9 cellular contexts compared by ENCODE assay signal in the genomic region with DNA sequence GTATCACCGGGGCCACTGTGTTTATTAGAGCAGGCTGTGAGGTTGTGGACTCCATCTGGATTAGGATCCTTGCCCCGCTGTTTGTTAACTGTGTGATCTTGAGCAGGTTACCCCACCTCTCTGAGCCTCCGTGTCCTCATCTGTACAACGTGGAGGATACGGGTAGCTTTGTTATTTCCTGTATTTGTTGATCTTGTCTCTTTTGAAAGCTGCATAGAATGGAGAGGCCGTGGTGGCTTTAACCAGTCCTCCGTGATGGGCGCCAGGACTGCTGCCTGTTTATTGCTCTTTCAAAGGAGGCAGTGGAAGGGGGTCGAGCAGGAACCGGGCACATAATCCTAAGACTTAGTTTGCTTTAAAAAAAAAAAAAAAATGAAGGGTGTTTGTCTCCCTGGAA. TPM values are rescaled to one million over a fixed set of nuclear protein-coding genes. Genes with fewer than 3 reads are reported as not detected.
DNase-seq lines count a peak whose midpoint lies in the region; ATAC-seq and TF ChIP-seq lines count a peak whose summit lies in the region.
"Had no signal": no experiment of that assay in that cellular context is flagged by ENCODE, and none has a peak within 500 bp of the region (broad histone marks: within the 10 kb centered on the region; RNA-seq: fewer than 3 reads in every experiment).

No MANE protein-coding gene starts in this region.

- no peak for ATAC-seq in upper lobe of left lung (ENCODE audit: low FRiP score in 2 of 2)

- H3K4me1 ChIP-seq in mesenchymal stem cell (ENCODE audit: control insufficient read depth, insufficient read depth, low read depth, low read length) (peaks cover 27% of the 10 kb centered on the region), upper lobe of left lung (peaks cover 0 to 24% (median 8%) of the 10 kb centered on the region in 4 donors)

- TF ChIP-seq POLR2A in upper lobe of left lung (IDR thresholded peaks at IDR 0.05): no peak

- peak overlapping the region; percentile 64 to 73 for H3K4ac ChIP-seq in mesenchymal stem cell (ENCODE audit: low read depth in 1 of 2, low read length in 2 of 2)

- H3K9ac ChIP-seq in mesenchymal stem cell (ENCODE audit: low read length): peak overlapping the region; percentile 76

- peaks cover 5% of the 10 kb centered on the region for H3K27me3 Mint-ChIP-seq in activated naive CD4-positive, alpha-beta T cell treated with anti-CD3 and anti-CD28 coated beads, Interleukin-2, amount 10 ng/mL, durations not matched to agents 7 days and 5 days
- H3K27me3 Mint-ChIP-seq in activated naive CD8-positive, alpha-beta T cell: no peaks in the 10 kb centered on the region

- peak overlapping the region; percentile 68 for H2AFZ ChIP-seq in mesenchymal stem cell (ENCODE audit: low read depth, low read length)

- H3K79me1 ChIP-seq in mesenchymal stem cell (replicated peaks; ENCODE audit: low read length, poor library complexity, severe bottlenecking): peaks cover 19% of the 10 kb centered on the region

- H3K27ac Mint-ChIP-seq in activated naive CD4-positive, alpha-beta T cell treated with anti-CD3 and anti-CD28 coated beads, Interleukin-2, amount 10 ng/mL, durations not matched to agents 7 days and 5 days: peak overlapping the region; percentile 93
- peak overlapping the region; percentile 100 for H3K27ac Mint-ChIP-seq in activated naive CD8-positive, alpha-beta T cell

- POLR2A ChIA-PET in GM10248 (lab: Yijun Ruan, JAX): no interaction called here

- H4K91ac ChIP-seq in mesenchymal stem cell (ENCODE audit: low read length): peak overlapping the region; percentile 43

- H3K36me3 ChIP-seq in mesenchymal stem cell (ENCODE audit: control insufficient read depth in 1 of 2, insufficient read depth in 2 of 2, low read depth in 1 of 2, low read length in 2 of 2): peaks cover 2 to 9% of the 10 kb centered on the region in 2 experiments
- H3K36me3 ChIP-seq in upper lobe of left lung: no peaks in the 10 kb centered on the region
- H3K36me3 ChIP-seq: tibial nerve had no signal

- TF ChIP-seq CTCF in upper lobe of left lung (IDR thresholded peaks at IDR 0.05): no peak
- TF ChIP-seq CTCF in GM10248 (IDR thresholded peaks at IDR 0.05; ENCODE audit: control extremely low read depth, extremely low read depth, low read depth, missing control alignments): no peak

- no peaks in the 10 kb centered on the region for H3K27me3 ChIP-seq in mesenchymal stem cell (ENCODE audit: control insufficient read depth in 1 of 2, insufficient read depth in 1 of 2, low read length in 2 of 2)
- no peaks in the 10 kb centered on the region for H3K27me3 ChIP-seq in upper lobe of left lung
- H3K27me3 ChIP-seq: tibial nerve had no signal

- H3K4me3 ChIP-seq in mesenchymal stem cell (ENCODE audit: insufficient read depth in 1 of 2, low read depth in 1 of 2, low read length in 2 of 2) (no peak overlapping the region), upper lobe of left lung (no peak overlapping the region)
- H3K4me3 ChIP-seq: tibial nerve had no signal

- H3K4me3 Mint-ChIP-seq in activated naive CD4-positive, alpha-beta T cell treated with anti-CD3 and anti-CD28 coated beads, Interleukin-2, amount 10 ng/mL, durations not matched to agents 7 days and 5 days: peak overlapping the region; percentile 65
- peak overlapping the region; percentile 83 for H3K4me3 Mint-ChIP-seq in activated naive CD8-positive, alpha-beta T cell

- peaks cover 11% of the 10 kb centered on the region for H3K36me3 Mint-ChIP-seq in activated naive CD4-positive, alpha-beta T cell treated with anti-CD3 and anti-CD28 coated beads, Interleukin-2, amount 10 ng/mL, durations not matched to agents 7 days and 5 days
- peaks cover 4% of the 10 kb centered on the region for H3K36me3 Mint-ChIP-seq in activated naive CD8-positive, alpha-beta T cell

- H3K14ac ChIP-seq in mesenchymal stem cell (ENCODE audit: low read length in 2 of 2): no peak overlapping the region

- H4K8ac ChIP-seq in mesenchymal stem cell (ENCODE audit: low read length): peak overlapping the region; percentile 92

- H3K9me3 Mint-ChIP-seq in activated naive CD4-positive, alpha-beta T cell treated with anti-CD3 and anti-CD28 coated beads, Interleukin-2, amount 10 ng/mL, durations not matched to agents 7 days and 5 days: peaks cover 3% of the 10 kb centered on the region
- H3K9me3 Mint-ChIP-seq in activated naive CD8-positive, alpha-beta T cell (ENCODE audit: low read depth): no peaks in the 10 kb centered on the region

- no peak overlapping the region for H3K23ac ChIP-seq in mesenchymal stem cell (ENCODE audit: low read length in 2 of 2)

- H3K18ac ChIP-seq in mesenchymal stem cell (ENCODE audit: low read depth in 1 of 2, low read length in 2 of 2): peak overlapping the region; percentile 63 to 88

- peak overlapping the region; percentile 18 for H2BK15ac ChIP-seq in mesenchymal stem cell (ENCODE audit: low read depth, poor library complexity, severe bottlenecking)

- 86% methylated on average over 10 of the region's 10 CpGs for WGBS in mesenchymal stem cell
- 63 to 82% methylated on average over 10 of the region's 10 CpGs for WGBS in upper lobe of left lung, 2 donors

- TF ChIP-seq EP300 in upper lobe of left lung (IDR thresholded peaks at IDR 0.05): no peak

- no peak overlapping the region for H3K27ac ChIP-seq in mesenchymal stem cell (ENCODE audit: low read length, poor library complexity, severe bottlenecking)
- peak overlapping the region; percentile 36 to 64 (median 59) for H3K27ac ChIP-seq in upper lobe of left lung

- peak overlapping the region in 1 of 2 experiments; percentile 57 for H2BK12ac ChIP-seq in mesenchymal stem cell (ENCODE audit: low read length in 2 of 2)

- H3K9me3 ChIP-seq in mesenchymal stem cell (ENCODE audit: control insufficient read depth, low read length) (no peaks in the 10 kb centered on the region), upper lobe of left lung (no peaks in the 10 kb centered on the region)
- H3K9me3 ChIP-seq: tibial nerve had no signal

- H3K4me1 Mint-ChIP-seq in activated naive CD4-positive, alpha-beta T cell treated with anti-CD3 and anti-CD28 coated beads, Interleukin-2, amount 10 ng/mL, durations not matched to agents 7 days and 5 days: peaks cover 55% of the 10 kb centered on the region
- H3K4me1 Mint-ChIP-seq in activated naive CD8-positive, alpha-beta T cell (ENCODE audit: low read depth): peaks cover 75% of the 10 kb centered on the region

- H2BK120ac ChIP-seq in mesenchymal stem cell (ENCODE audit: low read depth, low read length): no peak overlapping the region

- CTCF ChIA-PET in activated naive CD4-positive, alpha-beta T cell treated with anti-CD3 and anti-CD28 coated beads, Interleukin-2, amount 10 ng/mL, durations not matched to agents 7 days and 5 days (lab: Charles Lee): interaction anchor here (0.6 to 4.1 kb wide), 7 partner anchors 23 to 164 kb away, joined by 3 to 26 read pairs (median 6); partner anchors contain the start of genes ADNP and BCAS4
- CTCF ChIA-PET in GM10248 (lab: Yijun Ruan, JAX): interaction anchor here (0.6 to 3.3 kb wide), 11 partner anchors 13 to 114 kb away, joined by 3 to 26 read pairs (median 3); partner anchors contain the start of genes ADNP and BCAS4

- H2AK5ac ChIP-seq in mesenchymal stem cell (ENCODE audit: low read length, severe bottlenecking): no peak overlapping the region

- no peak overlapping the region for H3K4me2 ChIP-seq in mesenchymal stem cell (ENCODE audit: low read length, poor library complexity, severe bottlenecking)

- no peak overlapping the region for H2BK5ac ChIP-seq in mesenchymal stem cell (ENCODE audit: low read depth, low read length, poor library complexity, severe bottlenecking)

- no peak for DNase-seq in activated naive CD4-positive, alpha-beta T cell treated with anti-CD3 and anti-CD28 coated beads, Interleukin-2, amount 10 ng/mL, durations not matched to agents 7 days and 5 days
- no peak for DNase-seq in activated naive CD4-positive, alpha-beta T cell treated with Interleukin-2 at 50 U/mL for 16 hours
- DNase-seq in mesenchymal stem cell: no peak
- no peak for DNase-seq in upper lobe of left lung
- no peak for DNase-seq in GM10248 (ENCODE audit: extremely low spot score)
- no peak for DNase-seq in KG1 (lab: John Stamatoyannopoulos, UW)
- DNase-seq in NCI-H1105 treated with DMSO at 0.1 percent for 48 hours (lab: John Stamatoyannopoulos, UW): no peak

RNA-seq across cellular contexts. Expression of gene BCAS4, which starts 22.9 kb away (rescaled TPM):
- 6.6 TPM for polyA plus RNA-seq in mesenchymal stem cell (2013, experiment 1 of 2)
- 7.8 TPM for polyA plus RNA-seq in mesenchymal stem cell (2013, experiment 2 of 2)
- total RNA-seq in upper lobe of left lung: 10 to 100 TPM in 1 of 6 donors, 1 to 10 TPM in 5; 2.3 to 12.3 (median 5.2) TPM
